In genomic region chr3:172157566-172158258, GRCh38 we compare ENCODE assay signal across 27 cellular contexts.
DNase-seq lines count a peak whose midpoint lies in the region; ATAC-seq, FAIRE-seq and TF ChIP-seq lines count a peak whose summit lies in the region.
"Had no signal": no experiment of that assay in that cellular context is flagged by ENCODE, and none has a peak within 500 bp of the region (broad histone marks: within the 10 kb centered on the region; RNA-seq: fewer than 3 reads in every experiment).

No MANE protein-coding gene starts in this region.

- H3K27ac Mint-ChIP-seq in mesothelial cell of epicardium = no peak overlapping the region
- H3K27ac Mint-ChIP-seq: activated CD8-positive, alpha-beta memory T cell treated with anti-CD3 and anti-CD28 coated beads, Interleukin-2, amount 10 ng/mL, durations not matched to agents 7 days and 5 days; progenitor cell of endocrine pancreas had no signal

- no peak for DNase-seq in GM23248
- DNase-seq in RWPE2 (ENCODE audit: low spot score) = no peak
- no peak for DNase-seq in foreskin keratinocyte
- DNase-seq in smooth muscle cell (lab: John Stamatoyannopoulos, UW; ENCODE audit: unreplicated experiment) = no peak
- no peak for DNase-seq in HTR-8/SVneo (ENCODE audit: insufficient read length, low spot score)
- no peak for DNase-seq in H7
- no peak for DNase-seq in stimulated activated CD4-positive, alpha-beta T cell treated with anti-CD3 and anti-CD28 coated beads, Interleukin-4, amount 100 ng/mL, for 1 hour
- no peak for DNase-seq in mesothelial cell of epicardium (ENCODE audit: low spot score in 2 of 2, unreplicated experiment in 2 of 2)
- DNase-seq: activated CD4-positive, alpha-beta T cell treated with anti-CD3 and anti-CD28 coated beads, Interleukin-2, amount 50 U/mL, for 4 hours; activated CD8-positive, alpha-beta memory T cell treated with anti-CD3 and anti-CD28 coated beads, Interleukin-2, amount 10 ng/mL, durations not matched to agents 7 days and 5 days; activated T-cell treated with anti-CD3 and anti-CD28 coated beads, Interleukin-2, amount 50 U/mL, for 4 hours; dorsolateral prefrontal cortex; NCI-H1105; NCI-H187; PC-3; SHP77; stimulated activated CD4-positive, alpha-beta T cell treated with anti-CD3 and anti-CD28 coated beads, Interleukin-12 subunit alpha, Interleukin-12 subunit beta, amount 100 ng/mL, for 4 hours; stimulated activated CD4-positive, alpha-beta T cell treated with anti-CD3 and anti-CD28 coated beads, Interleukin-4, amount 100 ng/mL, for 24 hours; T-helper 2 cell had no signal

- H2AFZ ChIP-seq in GM23248 (no peak overlapping the region), smooth muscle cell (ENCODE audit: low read depth) (no peak overlapping the region)
- H2AFZ ChIP-seq: hepatocyte had no signal

- in situ Hi-C loops in GM23248 (cut with MboI) = no loop called here

- peaks cover 84% of the 10 kb centered on the region for H3F3A ChIP-seq in GM23248 (ENCODE audit: insufficient read depth)
- H3F3A ChIP-seq in smooth muscle cell (ENCODE audit: low read depth) = peaks cover 20% of the 10 kb centered on the region

- H3K27me3 ChIP-seq in GM23248 (replicated peaks; ENCODE audit: insufficient read depth) (no peaks in the 10 kb centered on the region), RWPE2 (ENCODE audit: insufficient read depth, poor library complexity, severe bottlenecking) (no peaks in the 10 kb centered on the region), foreskin keratinocyte (no peaks in the 10 kb centered on the region), smooth muscle cell (ENCODE audit: low read depth) (no peaks in the 10 kb centered on the region), H7 (ENCODE audit: control insufficient read depth, insufficient read depth, low read length) (no peaks in the 10 kb centered on the region)
- H3K27me3 ChIP-seq: BLaER1, dorsolateral prefrontal cortex, hepatocyte had no signal

- H3K4me1 Mint-ChIP-seq in mesothelial cell of epicardium = peaks cover 48% of the 10 kb centered on the region

- ATAC-seq in RWPE2 (ENCODE audit: low read depth) = no peak
- no peak for ATAC-seq in foreskin keratinocyte
- ATAC-seq: activated CD4-positive, CD25-positive, alpha-beta regulatory T cell treated with anti-CD3 and anti-CD28 coated beads, Interleukin-2, amount 50 U/mL, for 24 hours; activated CD8-positive, alpha-beta memory T cell treated with anti-CD3 and anti-CD28 coated beads, Interleukin-2, amount 10 ng/mL, durations not matched to agents 7 days and 5 days; activated T-cell treated with anti-CD3 and anti-CD28 coated beads, Interleukin-2, amount 50 U/mL, for 4 hours; K562; PC-3; sciatic nerve had no signal

- H3K9ac ChIP-seq in GM23248 (no peak overlapping the region), smooth muscle cell (ENCODE audit: low read depth) (no peak overlapping the region)
- H3K9ac ChIP-seq: BLaER1 had no signal

- H3K9me2 ChIP-seq in GM23248 (ENCODE audit: insufficient read depth) = no peaks in the 10 kb centered on the region

- TF ChIP-seq CTCF in RWPE2 (IDR thresholded peaks at IDR 0.05; ENCODE audit: poor library complexity, severe bottlenecking) (no peak), foreskin keratinocyte (conservative IDR thresholded peaks at IDR 0.05) (no peak), smooth muscle cell (IDR thresholded peaks at IDR 0.05; ENCODE audit: borderline replicate concordance, insufficient read depth, poor library complexity, severe bottlenecking) (no peak), mesothelial cell of epicardium (IDR thresholded peaks at IDR 0.05; ENCODE audit: unreplicated experiment) (no peak)

- H3K27ac ChIP-seq in GM23248 = peak overlapping the region; percentile 97
- H3K27ac ChIP-seq in RWPE2 (ENCODE audit: poor library complexity, severe bottlenecking) = peak overlapping the region; percentile 98
- peak overlapping the region; percentile 42 for H3K27ac ChIP-seq in foreskin keratinocyte
- H3K27ac ChIP-seq in smooth muscle cell (ENCODE audit: low read depth) = peak overlapping the region; percentile 99
- H3K27ac ChIP-seq: BLaER1, dorsolateral prefrontal cortex, hepatocyte had no signal

- H4K20me1 ChIP-seq in GM23248 (ENCODE audit: insufficient read depth) (peaks cover 41% of the 10 kb centered on the region), smooth muscle cell (ENCODE audit: low read depth) (peaks cover 82% of the 10 kb centered on the region)

- H3K79me2 ChIP-seq in GM23248 (ENCODE audit: insufficient read depth) (peaks cover 96% of the 10 kb centered on the region), smooth muscle cell (ENCODE audit: low read depth) (peaks cover 92% of the 10 kb centered on the region)

- 0 out of 2 replicates have a peak, but pooled peaks cover 5% of the 10 kb centered on the region for H3K36me3 ChIP-seq in GM23248 (ENCODE audit: low read depth)
- H3K36me3 ChIP-seq in RWPE2 (ENCODE audit: low read depth) = no peaks in the 10 kb centered on the region
- no peaks in the 10 kb centered on the region for H3K36me3 ChIP-seq in smooth muscle cell (ENCODE audit: low read depth)
- H3K36me3 ChIP-seq in H7 (replicated peaks; ENCODE audit: control insufficient read depth, insufficient read depth, low read length) = no peaks in the 10 kb centered on the region
- H3K36me3 ChIP-seq: BLaER1 had no signal

- H3K4me1 ChIP-seq in GM23248 (ENCODE audit: insufficient read depth) (peaks cover 73% of the 10 kb centered on the region), RWPE2 (ENCODE audit: insufficient read depth, poor library complexity, severe bottlenecking) (peaks cover 62% of the 10 kb centered on the region), foreskin keratinocyte (peaks cover 41% of the 10 kb centered on the region), smooth muscle cell (ENCODE audit: low read depth) (peaks cover 51% of the 10 kb centered on the region)

- no peak overlapping the region for H3K4me3 Mint-ChIP-seq in mesothelial cell of epicardium
- H3K4me3 Mint-ChIP-seq: activated CD8-positive, alpha-beta memory T cell treated with anti-CD3 and anti-CD28 coated beads, Interleukin-2, amount 10 ng/mL, durations not matched to agents 7 days and 5 days; activated T-cell treated with anti-CD3 and anti-CD28 coated beads, Interleukin-2, amount 50 U/mL, for 4 hours; type B pancreatic cell had no signal

- H3K9me3 ChIP-seq in GM23248 (ENCODE audit: low read depth) = no peaks in the 10 kb centered on the region
- H3K9me3 ChIP-seq in RWPE2 (ENCODE audit: severe bottlenecking) = no peaks in the 10 kb centered on the region
- no peaks in the 10 kb centered on the region for H3K9me3 ChIP-seq in smooth muscle cell (replicated peaks; ENCODE audit: low read depth)
- H3K9me3 ChIP-seq: BLaER1 had no signal

- H3K27me3 Mint-ChIP-seq in mesothelial cell of epicardium (ENCODE audit: low read depth) = no peaks in the 10 kb centered on the region
- H3K27me3 Mint-ChIP-seq: activated CD8-positive, alpha-beta memory T cell treated with anti-CD3 and anti-CD28 coated beads, Interleukin-2, amount 10 ng/mL, durations not matched to agents 7 days and 5 days; progenitor cell of endocrine pancreas; type B pancreatic cell had no signal

- no peak overlapping the region for H3K4me3 ChIP-seq in GM23248
- H3K4me3 ChIP-seq in RWPE2 (ENCODE audit: severe bottlenecking) = no peak overlapping the region
- no peak overlapping the region for H3K4me3 ChIP-seq in smooth muscle cell
- no peak overlapping the region for H3K4me3 ChIP-seq in H7 (ENCODE audit: insufficient read depth, low read depth, low read length)
- H3K4me3 ChIP-seq: BLaER1, dorsolateral prefrontal cortex, hepatocyte, K562 had no signal

- no peak for FAIRE-seq in HTR-8/SVneo (lab: Jason Lieb, UNC)
- FAIRE-seq: G401.6, K562 had no signal

- 96 to 100% methylated on average over 3 of the region's 3 CpGs for WGBS in GM23248 (ENCODE audit: low coverage in 1 of 2, low lambda C conversion rate in 2 of 2, missing lambda C conversion rate in 2 of 2), 2 experiments
- 86% methylated on average over 3 of the region's 3 CpGs for WGBS in smooth muscle cell (ENCODE audit: low lambda C conversion rate)

- H3K36me3 Mint-ChIP-seq in mesothelial cell of epicardium = peaks cover 3% of the 10 kb centered on the region

- H3K9me3 Mint-ChIP-seq in mesothelial cell of epicardium = peaks cover 5% of the 10 kb centered on the region
- H3K9me3 Mint-ChIP-seq: activated T-cell treated with anti-CD3 and anti-CD28 coated beads, Interleukin-2, amount 50 U/mL, for 4 hours had no signal

- no peak overlapping the region for H3K4me2 ChIP-seq in GM23248 (ENCODE audit: unreplicated experiment)
- no peak overlapping the region for H3K4me2 ChIP-seq in smooth muscle cell
- H3K4me2 ChIP-seq: BLaER1, hepatocyte had no signal

Comparison
In these comparisons a context has a peak if more than half of its experiments do, and no peak if none do; other contexts are left out.
1. H3K27ac ChIP-seq: peak in every context shown above with its lines; median percentile 99 in smooth muscle cell; 98 in RWPE2; 97 in GM23248; 42 in foreskin keratinocyte.